In the genomic region with DNA sequence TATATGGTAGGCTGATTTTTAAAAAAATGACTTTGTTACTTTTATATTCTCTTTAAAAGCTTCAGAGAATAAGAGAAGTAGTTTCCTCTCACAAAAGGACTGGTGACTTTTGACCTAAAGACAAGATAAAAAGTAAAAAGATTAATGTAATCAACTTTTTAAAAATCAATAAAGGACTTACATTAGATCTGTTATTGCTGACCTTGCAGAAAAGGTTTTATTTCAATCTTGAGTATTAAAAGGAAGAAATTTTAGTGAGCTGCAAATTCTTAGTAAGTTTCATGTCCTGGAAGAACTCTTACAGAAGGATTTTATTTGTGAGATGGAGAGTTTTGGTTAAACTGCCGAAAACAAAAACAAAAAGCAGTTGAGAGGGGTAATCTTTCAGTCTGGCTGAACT, we compare ENCODE assay signal across 34 cellular contexts. TPM values are rescaled to one million over a fixed set of nuclear protein-coding genes. Genes with fewer than 3 reads are reported as not detected.
"Had no signal": no experiment of that assay in that cellular context is flagged by ENCODE, and none has a peak within 500 bp of the region (broad histone marks: within the 10 kb centered on the region; RNA-seq: fewer than 3 reads in every experiment).

No MANE protein-coding gene starts in this region.

- ATAC-seq: activated CD8-positive, alpha-beta T cell treated with anti-CD3 and anti-CD28 coated beads for 36 hours; activated naive CD4-positive, alpha-beta T cell treated with anti-CD3 and anti-CD28 coated beads, Interleukin-2, amount 50 U/mL, for 72 hours; activated T-cell treated with anti-CD3 and anti-CD28 coated beads, Interleukin-2, amount 50 U/mL, for 4 hours; activated T-cell treated with anti-CD3 and anti-CD28 coated beads, Interleukin-2, amount 50 U/mL, for 72 hours; activated T-helper 17 cell treated with anti-CD3 and anti-CD28 coated beads, Interleukin-2, amount 50 U/mL, for 72 hours; body of pancreas had no signal

- H3K4me1 ChIP-seq: breast epithelium had no signal

- H3K27ac ChIP-seq: adrenal gland, body of pancreas, brain microvascular endothelial cell, breast epithelium, VCaP had no signal

- DNase-seq: activated B cell treated with CpG ODN at 0.5 μM for 24 hours; activated CD4-positive, alpha-beta memory T cell treated with anti-CD3 and anti-CD28 coated beads for 36 hours; activated CD4-positive, alpha-beta T cell treated with anti-CD3 and anti-CD28 coated beads for 4 hours; activated CD4-positive, alpha-beta T cell treated with anti-CD3 and anti-CD28 coated beads, Interleukin-2, amount 10 ng/mL, durations not matched to agents 24 days and 14 days; activated CD4-positive, alpha-beta T cell treated with anti-CD3 and anti-CD28 coated beads, Interleukin-2, amount 50 U/mL, for 1 hour; activated CD4-positive, alpha-beta T cell treated with anti-CD3 and anti-CD28 coated beads, Interleukin-2, amount 50 U/mL, for 4 hours; activated CD4-positive, CD25-positive, alpha-beta regulatory T cell treated with anti-CD3 and anti-CD28 coated beads, Interleukin-2, amount 50 U/mL, for 72 hours; activated CD8-positive, alpha-beta memory T cell treated with anti-CD3 and anti-CD28 coated beads, Interleukin-2, amount 50 U/mL, for 4 hours; activated CD8-positive, alpha-beta T cell treated with anti-CD3 and anti-CD28 coated beads for 36 hours; activated effector memory CD4-positive, alpha-beta T cell treated with anti-CD3 and anti-CD28 coated beads, Interleukin-2, amount 50 U/mL, for 16 hours; activated gamma-delta T cell treated with Interleukin-2 at 50 U/mL for 16 hours; activated naive CD4-positive, alpha-beta T cell; activated naive CD4-positive, alpha-beta T cell treated with anti-CD3 and anti-CD28 coated beads for 36 hours; activated naive CD4-positive, alpha-beta T cell treated with anti-CD3 and anti-CD28 coated beads, Interleukin-2, amount 50 U/mL, for 16 hours; activated naive CD8-positive, alpha-beta T cell treated with anti-CD3 and anti-CD28 coated beads for 36 hours; activated T-cell treated with anti-CD3 and anti-CD28 coated beads for 4 hours; activated T-cell treated with anti-CD3 and anti-CD28 coated beads, Interleukin-2, amount 50 U/mL, for 1 hour; activated T-cell treated with anti-CD3 and anti-CD28 coated beads, Interleukin-2, amount 50 U/mL, for 4 hours; activated T-cell treated with anti-CD3 and anti-CD28 coated beads, Interleukin-2, amount 50 U/mL, for 72 hours; adrenal gland; amniotic stem cell; aorta; body of pancreas; brain microvascular endothelial cell; central memory CD4-positive, alpha-beta T cell; T-helper 2 cell; T-helper 9 cell had no signal

- H3K27me3 ChIP-seq: adrenal gland, body of pancreas, brain microvascular endothelial cell, breast epithelium had no signal

- FAIRE-seq: astrocyte, TTC549 had no signal

- H3K9me3 ChIP-seq: adrenal gland, body of pancreas, breast epithelium had no signal

- H3K36me3 ChIP-seq: adrenal gland, brain microvascular endothelial cell, breast epithelium had no signal

- H3K4me3 ChIP-seq: adrenal gland, body of pancreas, breast epithelium had no signal

RNA-seq across cellular contexts. Expression of a gene that starts 2.2 kb away (rescaled TPM):
- total RNA-seq: activated B cell treated with CpG ODN at 0.5 μM for 24 hours; activated CD4-positive, alpha-beta T cell treated with anti-CD3 and anti-CD28 coated beads, Interleukin-2, amount 10 ng/mL, durations not matched to agents 24 days and 14 days; activated CD8-positive, alpha-beta T cell treated with anti-CD3 and anti-CD28 coated beads for 36 hours; activated naive CD4-positive, alpha-beta T cell treated with anti-CD3 and anti-CD28 coated beads, Interleukin-2, amount 50 U/mL, for 72 hours; activated naive CD8-positive, alpha-beta T cell treated with anti-CD3 and anti-CD28 coated beads for 36 hours; activated T-helper 1 cell treated with anti-CD3 and anti-CD28 coated beads, Interleukin-12 subunit alpha, Interleukin-12 subunit beta, Interleukin-2, Interleukin-4 antibody, amounts not matched to agents 30 ng/mL and 10 ng/mL and 1 ng/mL, durations not matched to agents 14 hours and 24 hours and 36 hours had no signal
